ENCODE assay signal across 1 cellular context in genomic region chr2:84906900-84907714, GRCh38.
TF ChIP-seq lines count a peak whose summit lies in the region.

No MANE protein-coding gene starts in this region.

TF ChIP-seq in GM12878, 131 proteins besides CTCF, POLR2A, EP300 and RAD21 (continued from another document):
- peak; percentile 54; the same call in 1 of the 2 replicates for TF ChIP-seq ATF2 (IDR thresholded peaks at IDR 0.05; ENCODE audit: low read length)
- peak; percentile 10; the same call in 1 of the 2 replicates for TF ChIP-seq TAF1 (IDR thresholded peaks at IDR 0.05; ENCODE audit: borderline replicate concordance, low read depth, low read length)
- 0 out of 3 replicates have a peak, but pooled peaks have one; percentile 33 for TF ChIP-seq POU2F2 (IDR thresholded peaks at IDR 0.05; ENCODE audit: borderline replicate concordance, low read depth, low read length)
